ENCODE assay signal across 9 cellular contexts in the genomic region with DNA sequence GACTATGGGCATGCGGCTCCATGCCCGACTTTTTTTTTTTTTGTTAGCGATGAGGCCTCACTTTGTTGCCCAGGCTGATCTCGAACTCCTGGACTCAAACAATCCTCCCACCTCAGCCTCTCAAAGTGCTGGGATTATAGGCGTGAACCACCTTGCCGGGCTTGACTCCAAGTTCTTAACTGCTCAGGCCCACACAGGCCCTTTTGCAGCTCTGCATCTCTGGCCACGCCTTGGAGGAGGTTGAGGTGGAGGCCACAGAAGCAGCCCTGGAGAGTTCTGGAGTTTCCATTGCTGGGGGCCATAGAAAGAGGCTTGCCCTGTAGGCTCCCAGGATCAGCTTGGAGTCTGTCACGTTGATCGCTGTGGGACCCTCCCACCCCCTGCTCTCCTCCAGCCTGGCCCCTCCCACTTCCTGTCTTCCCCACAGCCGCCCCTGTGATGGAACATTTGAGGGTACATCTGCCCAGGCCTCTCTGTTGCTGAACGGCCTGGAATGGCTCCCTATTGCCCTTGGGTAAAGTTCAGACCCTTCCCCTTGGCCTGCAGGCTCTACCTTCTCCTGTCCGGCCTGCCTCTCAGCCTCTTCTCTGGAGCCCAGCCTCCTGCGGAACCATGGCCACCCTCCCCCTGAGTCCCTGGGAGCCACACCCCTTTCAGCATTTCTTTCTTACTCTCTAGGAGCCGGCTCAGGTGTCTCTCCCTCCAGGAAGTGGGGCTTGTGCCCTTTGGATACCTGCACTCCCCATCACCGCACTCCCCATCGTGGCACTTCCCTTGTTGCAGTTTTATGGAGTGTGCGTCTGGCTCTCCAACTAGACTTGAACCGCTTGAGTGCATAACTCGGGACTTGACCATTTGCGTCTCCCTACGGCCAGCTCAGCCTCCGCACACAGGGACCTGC. TPM values are rescaled to one million over a fixed set of nuclear protein-coding genes. Genes with fewer than 3 reads are reported as not detected.
A peak's percentile ranks its signal among the peaks of the same experiment; 100 is the strongest.
DNase-seq lines count a peak whose midpoint lies in the region; ATAC-seq and TF ChIP-seq lines count a peak whose summit lies in the region.
"Had no signal": no experiment of that assay in that cellular context is flagged by ENCODE, and none has a peak within 500 bp of the region (broad histone marks: within the 10 kb centered on the region; RNA-seq: fewer than 3 reads in every experiment).

No MANE protein-coding gene starts in this region.

- no peaks in the 10 kb centered on the region for H3K9me3 ChIP-seq in ES-I3 (ENCODE audit: control insufficient read depth, insufficient read depth, low read length)

- peaks cover 19% of the 10 kb centered on the region for H3K4me1 ChIP-seq in ES-I3 (ENCODE audit: insufficient read depth, low read length)

- H3K9ac ChIP-seq in ES-I3 (ENCODE audit: low read depth, low read length), result peak overlapping the region; percentile 60

- intact Hi-C loops in activated CD8-positive, alpha-beta T cell treated with anti-CD3 and anti-CD28 coated beads for 36 hours (cut with micrococcal nuclease), result no loop called here

- no peak for TF ChIP-seq CTCF in activated CD8-positive, alpha-beta T cell treated with anti-CD3 and anti-CD28 coated beads for 36 hours (IDR thresholded peaks at IDR 0.05)

- peak; percentile 92 for ATAC-seq in activated CD8-positive, alpha-beta T cell treated with anti-CD3 and anti-CD28 coated beads for 36 hours
- ATAC-seq in esophagus mucosa, result peak; percentile 40
- ATAC-seq in HG02623 (IDR thresholded peaks at IDR 0.05; ENCODE audit: unreplicated experiment), result no peak
- no peak for ATAC-seq in GM21515 (IDR thresholded peaks at IDR 0.05; ENCODE audit: unreplicated experiment)
- ATAC-seq in GM19395 (IDR thresholded peaks at IDR 0.05; ENCODE audit: unreplicated experiment), result no peak

- CTCF ChIA-PET in activated CD8-positive, alpha-beta T cell treated with anti-CD3 and anti-CD28 coated beads for 36 hours (lab: Charles Lee), result interaction anchor here (0.8 kb wide), 1 partner anchor 35 kb away, joined by 3 read pairs; no protein-coding TSS in a partner anchor

- H3K27me3 Mint-ChIP-seq in activated CD8-positive, alpha-beta T cell treated with anti-CD3 and anti-CD28 coated beads for 36 hours, result no peaks in the 10 kb centered on the region

- POLR2A ChIA-PET in activated CD8-positive, alpha-beta T cell treated with anti-CD3 and anti-CD28 coated beads for 36 hours (lab: Charles Lee), result interaction anchor here (1.3 to 1.4 kb wide), 2 partner anchors 10 to 28 kb away, joined by 4 to 14 read pairs; no protein-coding TSS in a partner anchor

- H3K27ac Mint-ChIP-seq in activated CD8-positive, alpha-beta T cell treated with anti-CD3 and anti-CD28 coated beads for 36 hours, result peak overlapping the region; percentile 96

- H3K36me3 Mint-ChIP-seq in activated CD8-positive, alpha-beta T cell treated with anti-CD3 and anti-CD28 coated beads for 36 hours (ENCODE audit: low read depth), result peaks cover 3% of the 10 kb centered on the region

- peak overlapping the region; percentile 74 for H3K4me3 Mint-ChIP-seq in activated CD8-positive, alpha-beta T cell treated with anti-CD3 and anti-CD28 coated beads for 36 hours

- H3K36me3 ChIP-seq in ES-I3 (ENCODE audit: insufficient read depth, low read length), result no peaks in the 10 kb centered on the region
- H3K36me3 ChIP-seq: WERI-Rb-1 had no signal

- DNase-seq in activated CD8-positive, alpha-beta T cell treated with anti-CD3 and anti-CD28 coated beads for 36 hours, result peak; percentile 88
- peak; percentile 59 for DNase-seq in stimulated activated CD4-positive, alpha-beta T cell treated with anti-CD3 and anti-CD28 coated beads, Interleukin-2, amount 100 ng/mL, for 4 hours (ENCODE audit: low read depth)
- DNase-seq in NCI-H748 (lab: John Stamatoyannopoulos, UW; ENCODE audit: unreplicated experiment), result no peak
- DNase-seq: WERI-Rb-1 had no signal

- H3K9me3 Mint-ChIP-seq in activated CD8-positive, alpha-beta T cell treated with anti-CD3 and anti-CD28 coated beads for 36 hours, result no peaks in the 10 kb centered on the region

- H3K4me1 Mint-ChIP-seq in activated CD8-positive, alpha-beta T cell treated with anti-CD3 and anti-CD28 coated beads for 36 hours (ENCODE audit: low read depth), result peaks cover 35% of the 10 kb centered on the region

RNA-seq across cellular contexts. Expression of a gene that starts 30.4 kb away (rescaled TPM):
- 1 to 10 TPM; 3.7 to 4.1 TPM for total RNA-seq in activated CD8-positive, alpha-beta T cell treated with anti-CD3 and anti-CD28 coated beads for 36 hours
- total RNA-seq in esophagus mucosa, result 8.1 TPM

Comparison
In these comparisons a context has a peak if more than half of its experiments do, and no peak if none do; other contexts are left out.
1. ATAC-seq: peak in activated CD8-positive, alpha-beta T cell treated with anti-CD3 and anti-CD28 coated beads for 36 hours (single experiment) and esophagus mucosa (single experiment); none in HG02623 (single experiment), GM21515 (single experiment) and GM19395 (single experiment).